ENCODE assay signal across 12 cellular contexts in genomic region chr12:53343978-53344377, GRCh38. TPM values are rescaled to one million over a fixed set of nuclear protein-coding genes. Genes with fewer than 3 reads are reported as not detected.
DNase-seq lines count a peak whose midpoint lies in the region; ATAC-seq and TF ChIP-seq lines count a peak whose summit lies in the region.
"Had no signal": no experiment of that assay in that cellular context is flagged by ENCODE, and none has a peak within 500 bp of the region (broad histone marks: within the 10 kb centered on the region; RNA-seq: fewer than 3 reads in every experiment).

No MANE protein-coding gene starts in this region.

- no peak overlapping the region for H3K4me3 ChIP-seq in DND-41 (ENCODE audit: low read depth in 1 of 2, low read length in 2 of 2)
- peak overlapping the region; percentile 88 for H3K4me3 ChIP-seq in OCI-LY3 (ENCODE audit: low read length)
- no peak overlapping the region for H3K4me3 ChIP-seq in endodermal cell (ENCODE audit: low read length)
- H3K4me3 ChIP-seq in spleen, result peak overlapping the region in 2 of 8 donors; percentile 56 to 86

- H3K9me3 ChIP-seq in DND-41 (ENCODE audit: insufficient read depth, low read length, severe bottlenecking) (no peaks in the 10 kb centered on the region), OCI-LY3 (ENCODE audit: insufficient read depth, low read length) (no peaks in the 10 kb centered on the region), endodermal cell (ENCODE audit: control insufficient read depth, low read length) (no peaks in the 10 kb centered on the region), spleen (no peaks in the 10 kb centered on the region)
- H3K9me3 ChIP-seq: sigmoid colon had no signal

- H3K27me3 Mint-ChIP-seq in endodermal cell (ENCODE audit: insufficient read depth), result peaks cover 27% of the 10 kb centered on the region

- peaks cover 18% of the 10 kb centered on the region for H3K4me1 ChIP-seq in DND-41 (ENCODE audit: insufficient read depth, low read length)
- H3K4me1 ChIP-seq in OCI-LY3 (ENCODE audit: low read length), result peaks cover 11% of the 10 kb centered on the region; the same call in 1 of the 2 replicates
- H3K4me1 ChIP-seq in endodermal cell (ENCODE audit: control insufficient read depth, insufficient read depth, low read length), result peaks cover 8% of the 10 kb centered on the region
- H3K4me1 ChIP-seq in spleen, result peaks cover 4 to 27% (median 20%) of the 10 kb centered on the region in 6 donors
- H3K4me1 ChIP-seq: foreskin keratinocyte had no signal

- H3K27ac ChIP-seq in DND-41 (ENCODE audit: low read length) (no peak overlapping the region), OCI-LY3 (ENCODE audit: low read length) (no peak overlapping the region), endodermal cell (ENCODE audit: low read depth, low read length) (no peak overlapping the region), spleen (peak overlapping the region in 5 of 8 donors; percentile 72 to 87 (median 80))
- H3K27ac ChIP-seq: foreskin keratinocyte, SK-N-MC had no signal

- H2AFZ ChIP-seq in DND-41 (ENCODE audit: low read depth, low read length), result no peak overlapping the region
- peak overlapping the region; percentile 84; the same call in 1 of the 2 replicates for H2AFZ ChIP-seq in OCI-LY3 (ENCODE audit: low read depth, low read length)

- H3K4me2 ChIP-seq in DND-41 (ENCODE audit: insufficient read depth, low read length) (peak overlapping the region; percentile 99; the same call in 1 of the 2 replicates), OCI-LY3 (ENCODE audit: low read length) (peak overlapping the region; percentile 98)

- no peak for DNase-seq in DND-41
- no peak for DNase-seq in endodermal cell
- DNase-seq in spleen, result no peak
- DNase-seq in ecto neural progenitor cell (ENCODE audit: low spot score), result no peak
- DNase-seq in NCI-H1105 treated with DMSO at 0.1 percent for 48 hours (lab: John Stamatoyannopoulos, UW), result no peak
- DNase-seq: foreskin keratinocyte had no signal

- no peak for TF ChIP-seq POLR2A in spleen (IDR thresholded peaks at IDR 0.05)

- H3K36me3 ChIP-seq in DND-41 (ENCODE audit: insufficient read depth, low read length) (no peaks in the 10 kb centered on the region), OCI-LY3 (replicated peaks; ENCODE audit: low read depth, low read length) (no peaks in the 10 kb centered on the region), endodermal cell (ENCODE audit: control insufficient read depth, insufficient read depth, low read length) (no peaks in the 10 kb centered on the region), spleen (no peaks in the 10 kb centered on the region)
- H3K36me3 ChIP-seq: sigmoid colon had no signal

- H3K79me2 ChIP-seq in DND-41 (ENCODE audit: insufficient read depth, low read length) (no peaks in the 10 kb centered on the region), OCI-LY3 (ENCODE audit: low read length) (no peaks in the 10 kb centered on the region)

- H4K20me1 ChIP-seq in DND-41 (ENCODE audit: insufficient read depth, low read length), result no peaks in the 10 kb centered on the region
- no peaks in the 10 kb centered on the region for H4K20me1 ChIP-seq in OCI-LY3 (ENCODE audit: insufficient read depth, low read length)

- peaks cover 10% of the 10 kb centered on the region for H3K4me1 Mint-ChIP-seq in endodermal cell

- H3K9me3 Mint-ChIP-seq in endodermal cell, result no peaks in the 10 kb centered on the region

- peak overlapping the region; percentile 74 for H3K4me3 Mint-ChIP-seq in endodermal cell

- intact Hi-C loops in spleen (cut with DNase I; ENCODE audit: low total_unique reads), result no loop called here

- 94 to 96% methylated on average over 3 to 4 of the region's 4 CpGs for WGBS in endodermal cell (ENCODE audit: insufficient coverage in 1 of 2, insufficient read length in 1 of 2), 2 experiments
- 83 to 93% (median 91%) methylated on average over 4 of the region's 4 CpGs for WGBS in spleen, 5 donors

- H3K27me3 ChIP-seq in DND-41 (ENCODE audit: insufficient read depth, low read length, poor library complexity), result peaks cover 31% of the 10 kb centered on the region
- H3K27me3 ChIP-seq in OCI-LY3 (ENCODE audit: low read depth, low read length), result peaks cover 26% of the 10 kb centered on the region
- H3K27me3 ChIP-seq in endodermal cell (ENCODE audit: control insufficient read depth, insufficient read depth, low read length, poor library complexity, severe bottlenecking), result no peaks in the 10 kb centered on the region
- H3K27me3 ChIP-seq in spleen (replicated peaks in 1 of 7), result peaks cover 0 to 5% (median 0%) of the 10 kb centered on the region in 7 donors

- H3K36me3 Mint-ChIP-seq in endodermal cell (ENCODE audit: low read depth), result no peaks in the 10 kb centered on the region

- no peak overlapping the region for H3K27ac Mint-ChIP-seq in endodermal cell

- H3K9ac ChIP-seq in DND-41 (ENCODE audit: low read depth, low read length), result no peak overlapping the region; the same call in 1 of the 2 replicates
- H3K9ac ChIP-seq in OCI-LY3 (ENCODE audit: low read length), result no peak overlapping the region; the same call in 1 of the 2 replicates
- H3K9ac ChIP-seq in endodermal cell (ENCODE audit: extremely low read depth, low read length, poor library complexity, severe bottlenecking), result no peak overlapping the region

- ATAC-seq in DND-41 (ENCODE audit: insufficient read depth, low read depth), result no peak
- ATAC-seq in HG03520 (IDR thresholded peaks at IDR 0.05; ENCODE audit: unreplicated experiment), result no peak

- TF ChIP-seq CTCF in DND-41 (IDR thresholded peaks at IDR 0.05; ENCODE audit: borderline replicate concordance, extremely low read depth, low read length, poor library complexity, severe bottlenecking), result no peak
- no peak for TF ChIP-seq CTCF in OCI-LY3 (IDR thresholded peaks at IDR 0.05; ENCODE audit: low read depth, low read length)
- TF ChIP-seq CTCF in endodermal cell (conservative IDR thresholded peaks at IDR 0.05), result no peak
- TF ChIP-seq CTCF in spleen (IDR thresholded peaks at IDR 0.05 in 8 of 11, conservative IDR thresholded peaks at IDR 0.05 in 3 of 11), result no peak

RNA-seq across cellular contexts. Expression of gene SP7, which starts 7.8 kb away (rescaled TPM):
- total RNA-seq in endodermal cell (not detected), spleen (not detected)
- 0.25 TPM for polyA plus RNA-seq in endodermal cell (2013, experiment 1 of 2)
- 0.33 TPM for polyA plus RNA-seq in endodermal cell (2013, experiment 2 of 2)
- polyA plus RNA-seq in spleen, result not detected
- total RNA-seq: cerebellum, foreskin keratinocyte, liver, sigmoid colon had no signal
- polyA plus RNA-seq: foreskin keratinocyte, liver, sigmoid colon had no signal

RNA-seq across cellular contexts. Expression of gene AAAS, which starts 22.6 kb away (rescaled TPM):
- total RNA-seq in endodermal cell (10 to 100 TPM; 69.4 to 82.4 TPM), spleen (10 to 100 TPM; 39.3 to 67.9 (median 49.7) TPM)
- 80.9 TPM for polyA plus RNA-seq in endodermal cell (2013, experiment 1 of 2)
- 70.6 TPM for polyA plus RNA-seq in endodermal cell (2013, experiment 2 of 2)
- polyA plus RNA-seq in spleen, result 10 to 100 TPM; 32.4 to 42.4 (median 33.5) TPM

RNA-seq across cellular contexts. Expression of gene SP1, which starts 36.0 kb away (rescaled TPM):
- total RNA-seq in endodermal cell (10 to 100 TPM; 91.2 to 99.5 TPM), spleen (10 to 100 TPM; 75.6 to 92.8 (median 86.1) TPM)
- 49.6 TPM for polyA plus RNA-seq in endodermal cell (2013, experiment 1 of 2)
- polyA plus RNA-seq in endodermal cell (2013, experiment 2 of 2), result 47.0 TPM
- 10 to 100 TPM in 1 of 3 donors, 1 to 10 TPM in 2; 9.1 to 13.6 (median 9.9) TPM for polyA plus RNA-seq in spleen

RNA-seq across cellular contexts. Expression of gene MYG1, which starts 44.5 kb away (rescaled TPM):
- total RNA-seq in endodermal cell, result 10 to 100 TPM; 55.3 to 74.2 TPM
- polyA plus RNA-seq in endodermal cell (2013, experiment 1 of 2), result 56.7 TPM
- polyA plus RNA-seq in endodermal cell (2013, experiment 2 of 2), result 53.0 TPM
- total RNA-seq in spleen, result 10 to 100 TPM; 31.1 to 53.3 (median 34.9) TPM
- polyA plus RNA-seq in spleen, result 10 to 100 TPM; 56.6 to 79.2 (median 76.0) TPM

RNA-seq across cellular contexts. Expression of gene PFDN5, which starts 48.6 kb away (rescaled TPM):
- total RNA-seq in endodermal cell (100 to 1,000 TPM; 322 to 403 TPM), spleen (100 to 1,000 TPM; 399 to 795 (median 497) TPM)
- 489 TPM for polyA plus RNA-seq in endodermal cell (2013, experiment 1 of 2)
- polyA plus RNA-seq in endodermal cell (2013, experiment 2 of 2), result 482 TPM
- 1,000 to 10,000 TPM; 1,813 to 2,525 (median 1,837) TPM for polyA plus RNA-seq in spleen

Comparison
In these comparisons a context has a peak if more than half of its experiments do, and no peak if none do; other contexts are left out.
1. H3K27ac ChIP-seq: peak in spleen (5 of 8); none in DND-41 (single experiment), OCI-LY3 (single experiment) and endodermal cell (single experiment).